Comparison of ENCODE assay signal across 1 cellular context in genomic region chr17:27491713-27492190, GRCh38.
TF ChIP-seq lines count a peak whose summit lies in the region.

No MANE protein-coding gene starts in this region.

TF ChIP-seq in K562, 482 proteins besides CTCF, POLR2A, EP300 and RAD21 (continued from another document and continues in another):
- TF ChIP-seq HMGXB4 (CRISPR knock-in tag; IDR thresholded peaks at IDR 0.05) = no peak
- TF ChIP-seq BRD9 (IDR thresholded peaks at IDR 0.05; ENCODE audit: low read depth, partially characterized antibody) = peak; percentile 64
- no peak for TF ChIP-seq ZNF766 (CRISPR knock-in tag; conservative IDR thresholded peaks at IDR 0.05)
- no peak for TF ChIP-seq ATF1 (CRISPR knock-in tag; IDR thresholded peaks at IDR 0.05)
- TF ChIP-seq ATF1 (tag; IDR thresholded peaks at IDR 0.05) = 0 out of 2 replicates have a peak, but pooled peaks have one; percentile 48
- no peak; the same call in 1 of the 2 replicates for TF ChIP-seq MTA3 (IDR thresholded peaks at IDR 0.05; ENCODE audit: borderline replicate concordance)
- TF ChIP-seq RBM17 (IDR thresholded peaks at IDR 0.05; ENCODE audit: borderline replicate concordance, low read depth, low read length) = no peak
- no peak for TF ChIP-seq SP1 (CRISPR knock-in tag; IDR thresholded peaks at IDR 0.05)
- no peak for TF ChIP-seq ZNF589 (CRISPR knock-in tag; IDR thresholded peaks at IDR 0.05; ENCODE audit: low read depth)
- TF ChIP-seq ZNF444 (CRISPR knock-in tag; IDR thresholded peaks at IDR 0.05) = no peak
- no peak for TF ChIP-seq FIP1L1 (IDR thresholded peaks at IDR 0.05; ENCODE audit: low read depth, low read length, poor library complexity, severe bottlenecking)
- no peak for TF ChIP-seq PTRF (tag; IDR thresholded peaks at IDR 0.05)
- TF ChIP-seq AFF1 (IDR thresholded peaks at IDR 0.05; ENCODE audit: low read depth in 1 of 2, partially characterized antibody in 2 of 2) = no peak
- no peak for TF ChIP-seq DDX20 (tag; IDR thresholded peaks at IDR 0.05; ENCODE audit: low read depth)
- no peak for TF ChIP-seq ZNF695 (CRISPR knock-in tag; IDR thresholded peaks at IDR 0.05)
- TF ChIP-seq RHOXF2B (CRISPR knock-in tag; conservative IDR thresholded peaks at IDR 0.05) = no peak
- TF ChIP-seq SRF (CRISPR knock-in tag; IDR thresholded peaks at IDR 0.05) = no peak; a peak in 1 of 4 replicates
- no peak for TF ChIP-seq ZNF511 (CRISPR knock-in tag; IDR thresholded peaks at IDR 0.05)
- no peak for TF ChIP-seq MLLT1 (IDR thresholded peaks at IDR 0.05)
- no peak for TF ChIP-seq CCNT2 (IDR thresholded peaks at IDR 0.05; ENCODE audit: borderline replicate concordance, extremely low read depth, insufficient read length, low read depth, low read length)
- peak; percentile 82 for TF ChIP-seq CXXC5 (CRISPR knock-in tag; IDR thresholded peaks at IDR 0.05)
- TF ChIP-seq ARID1B (IDR thresholded peaks at IDR 0.05) = peak; percentile 84
- no peak for TF ChIP-seq HIVEP1 (CRISPR knock-in tag; IDR thresholded peaks at IDR 0.05)
- no peak for TF ChIP-seq SIN3B (IDR thresholded peaks at IDR 0.05; ENCODE audit: low read depth)
- TF ChIP-seq BRF1 (IDR thresholded peaks at IDR 0.05; ENCODE audit: borderline replicate concordance, extremely low read depth, insufficient read length) = no peak
- TF ChIP-seq ZFP30 (CRISPR knock-in tag; IDR thresholded peaks at IDR 0.05; ENCODE audit: borderline replicate concordance) = no peak
- TF ChIP-seq PHF8 (IDR thresholded peaks at IDR 0.05; ENCODE audit: borderline replicate concordance, low read length) = no peak
- TF ChIP-seq HLTF (IDR thresholded peaks at IDR 0.05) = no peak
- TF ChIP-seq NCOR1 (IDR thresholded peaks at IDR 0.05) = peak; percentile 87
- TF ChIP-seq CBFA2T3 (IDR thresholded peaks at IDR 0.05) = peak; percentile 92
- TF ChIP-seq SPI1 (IDR thresholded peaks at IDR 0.05; ENCODE audit: borderline replicate concordance, low read depth, low read length) = 0 out of 2 replicates have a peak, but pooled peaks have one; percentile 11
- no peak for TF ChIP-seq ZNF212 (CRISPR knock-in tag; IDR thresholded peaks at IDR 0.05)
- peak; percentile 78 for TF ChIP-seq EGR1 (conservative IDR thresholded peaks at IDR 0.05)
- TF ChIP-seq ZC3H8 (IDR thresholded peaks at IDR 0.05) = no peak
- no peak for TF ChIP-seq SIN3A (IDR thresholded peaks at IDR 0.05; ENCODE audit: borderline replicate concordance in 2 of 2, control insufficient read depth in 1 of 2, low read depth in 2 of 2, low read length in 2 of 2)
- TF ChIP-seq RNF219 (CRISPR knock-in tag; IDR thresholded peaks at IDR 0.05) = no peak
- no peak for TF ChIP-seq ZNF699 (CRISPR knock-in tag; IDR thresholded peaks at IDR 0.05; ENCODE audit: insufficient replicate concordance)
- TF ChIP-seq MEIS2 (IDR thresholded peaks at IDR 0.05; ENCODE audit: partially characterized antibody) = peak; percentile 84
- no peak for TF ChIP-seq ZBTB43 (CRISPR knock-in tag; IDR thresholded peaks at IDR 0.05)
- TF ChIP-seq E2F5 (CRISPR knock-in tag; IDR thresholded peaks at IDR 0.05) = no peak
- no peak for TF ChIP-seq RBM15 (IDR thresholded peaks at IDR 0.05; ENCODE audit: insufficient read depth, low read length)
- peak; percentile 61; the same call in 1 of the 2 replicates for TF ChIP-seq NFIC (IDR thresholded peaks at IDR 0.05)
- peak; percentile 29; the same call in 1 of the 2 replicates for TF ChIP-seq EP400 (IDR thresholded peaks at IDR 0.05)
- TF ChIP-seq FOXO4 (CRISPR knock-in tag; IDR thresholded peaks at IDR 0.05) = no peak
- peak; percentile 55 to 76; a peak in 3 of 4 replicates for TF ChIP-seq MNT (conservative IDR thresholded peaks at IDR 0.05)
- no peak for TF ChIP-seq NR1H2 (CRISPR knock-in tag; IDR thresholded peaks at IDR 0.05)
- no peak for TF ChIP-seq TAF7 (tag; IDR thresholded peaks at IDR 0.05)
- no peak for TF ChIP-seq ZNF384 (IDR thresholded peaks at IDR 0.05; ENCODE audit: low read depth, low read length)
- peak in 1 of 2 experiments; percentile 93; a peak in 2 of 4 replicates for TF ChIP-seq UBTF (IDR thresholded peaks at IDR 0.05; ENCODE audit: borderline replicate concordance in 1 of 2, low read depth in 2 of 2, low read length in 2 of 2)
